In genomic region chr1:40508375-40509341, GRCh38 we compare ENCODE assay signal across 1 cellular context.
A peak's percentile ranks its signal among the peaks of the same experiment; 100 is the strongest.
TF ChIP-seq lines count a peak whose summit lies in the region.

Gene EXO5 (plus strand): TSS chr1:40508767. CDS start chr1:40514545, 5,778 bp downstream.

TF ChIP-seq in HepG2, 621 proteins besides CTCF, POLR2A, EP300 and RAD21 (continued from another document and continues in another):
- TF ChIP-seq KIAA2018 (CRISPR knock-in tag; IDR thresholded peaks at IDR 0.05; ENCODE audit: borderline replicate concordance) (no peak), HMG20B (CRISPR knock-in tag; conservative IDR thresholded peaks at IDR 0.05) (no peak), IKZF1 (IDR thresholded peaks at IDR 0.05) (no peak), NR1H2 (CRISPR knock-in tag; IDR thresholded peaks at IDR 0.05; ENCODE audit: borderline replicate concordance, low read depth) (0 out of 2 replicates have a peak, but pooled peaks have one; percentile 30), MAX (IDR thresholded peaks at IDR 0.05) (peak; percentile 87), ZNF720 (CRISPR knock-in tag; IDR thresholded peaks at IDR 0.05) (no peak), LRRFIP1 (CRISPR knock-in tag; conservative IDR thresholded peaks at IDR 0.05) (no peak), SP2 (CRISPR knock-in tag; IDR thresholded peaks at IDR 0.05) (no peak), ZIK1 (CRISPR knock-in tag; IDR thresholded peaks at IDR 0.05; ENCODE audit: borderline replicate concordance, low read depth) (0 out of 2 replicates have a peak, but pooled peaks have one; percentile 34), HIVEP1 (CRISPR knock-in tag; IDR thresholded peaks at IDR 0.05) (peak; percentile 90), ELF1 (CRISPR knock-in tag; IDR thresholded peaks at IDR 0.05) (peak; percentile 51), ZNF143 (CRISPR knock-in tag; IDR thresholded peaks at IDR 0.05) (peak; percentile 95), KDM2A (CRISPR knock-in tag; IDR thresholded peaks at IDR 0.05; ENCODE audit: borderline replicate concordance, low read depth) (peak; percentile 85), ZSCAN5A (CRISPR knock-in tag; IDR thresholded peaks at IDR 0.05; ENCODE audit: borderline replicate concordance) (no peak), TSC22D2 (CRISPR knock-in tag; IDR thresholded peaks at IDR 0.05; ENCODE audit: borderline replicate concordance) (peak; percentile 85; the same call in 1 of the 2 replicates), ZNF263 (CRISPR knock-in tag; IDR thresholded peaks at IDR 0.05) (peak; percentile 76), XBP1 (CRISPR knock-in tag; IDR thresholded peaks at IDR 0.05) (peak; percentile 93; the same call in 1 of the 2 replicates), DZIP1 (CRISPR knock-in tag; IDR thresholded peaks at IDR 0.05) (peak; percentile 92), ZNF816 (CRISPR knock-in tag; IDR thresholded peaks at IDR 0.05; ENCODE audit: borderline replicate concordance) (peak; percentile 93), RERE (CRISPR knock-in tag; IDR thresholded peaks at IDR 0.05; ENCODE audit: low read depth) (no peak), THAP11 (CRISPR knock-in tag; IDR thresholded peaks at IDR 0.05) (peak; percentile 88), ZNF460 (CRISPR knock-in tag; IDR thresholded peaks at IDR 0.05; ENCODE audit: borderline replicate concordance) (peak; percentile 29; the same call in 1 of the 2 replicates), MIER2 (CRISPR knock-in tag; IDR thresholded peaks at IDR 0.05) (no peak), ISL2 (CRISPR knock-in tag; IDR thresholded peaks at IDR 0.05) (peak; percentile 85), ZNF282 (IDR thresholded peaks at IDR 0.05; ENCODE audit: partially characterized antibody) (no peak), ZFP36L1 (CRISPR knock-in tag; IDR thresholded peaks at IDR 0.05) (peak; percentile 78; the same call in 1 of the 2 replicates), TARDBP (CRISPR knock-in tag; IDR thresholded peaks at IDR 0.05) (peak; percentile 61), NCOA1 (CRISPR knock-in tag; IDR thresholded peaks at IDR 0.05) (peak; percentile 89; the same call in 1 of the 2 replicates), ADNP (CRISPR knock-in tag; IDR thresholded peaks at IDR 0.05) (no peak), MTF1 (CRISPR knock-in tag; IDR thresholded peaks at IDR 0.05) (no peak), ZBTB42 (CRISPR knock-in tag; IDR thresholded peaks at IDR 0.05) (0 out of 2 replicates have a peak, but pooled peaks have one; percentile 59), ZNF777 (CRISPR knock-in tag; IDR thresholded peaks at IDR 0.05) (peak; percentile 67; the same call in 1 of the 2 replicates), GRHL1 (CRISPR knock-in tag; conservative IDR thresholded peaks at IDR 0.05) (no peak), SRSF9 (IDR thresholded peaks at IDR 0.05; ENCODE audit: borderline replicate concordance, insufficient read depth, low read depth, low read length, poor library complexity, severe bottlenecking) (no peak), ZNF124 (CRISPR knock-in tag; IDR thresholded peaks at IDR 0.05) (peak; percentile 86), SMARCE1 (IDR thresholded peaks at IDR 0.05; ENCODE audit: borderline replicate concordance) (no peak)
